13 cellular contexts compared by ENCODE assay signal in the genomic region with DNA sequence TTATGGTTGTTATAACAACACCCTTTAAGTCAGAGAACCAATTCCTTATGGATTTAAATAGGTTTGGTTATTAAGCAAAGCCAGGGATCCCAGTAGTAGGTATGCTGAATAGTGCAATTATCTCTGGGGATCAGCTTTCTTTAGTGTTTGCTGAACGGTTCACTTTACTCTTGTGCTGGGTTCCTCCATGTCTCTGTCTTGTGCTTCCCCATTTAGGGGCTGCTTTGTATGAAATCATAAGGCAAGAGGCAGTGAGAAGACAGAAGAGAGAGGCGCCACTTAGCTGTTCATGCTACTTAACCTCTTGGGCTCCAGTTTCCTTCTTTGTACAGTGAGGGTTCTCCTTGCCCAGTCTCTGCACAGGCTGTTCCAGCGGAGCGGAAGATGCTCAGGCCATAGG. TPM values are rescaled to one million over a fixed set of nuclear protein-coding genes. Genes with fewer than 3 reads are reported as not detected.
DNase-seq lines count a peak whose midpoint lies in the region; ATAC-seq, FAIRE-seq and TF ChIP-seq lines count a peak whose summit lies in the region.
"Had no signal": no experiment of that assay in that cellular context is flagged by ENCODE, and none has a peak within 500 bp of the region (broad histone marks: within the 10 kb centered on the region; RNA-seq: fewer than 3 reads in every experiment).

No MANE protein-coding gene starts in this region.

- H3K27me3 ChIP-seq in heart left ventricle (no peaks in the 10 kb centered on the region), thyroid gland (no peaks in the 10 kb centered on the region), small intestine (ENCODE audit: control insufficient read depth in 2 of 2, insufficient read depth in 2 of 2, low read length in 2 of 2) (no peaks in the 10 kb centered on the region)

- no peak for TF ChIP-seq POLR2A in heart left ventricle (IDR thresholded peaks at IDR 0.05)
- no peak for TF ChIP-seq POLR2A in thyroid gland (IDR thresholded peaks at IDR 0.05)

- FAIRE-seq in small intestine (lab: Jason Lieb, UNC): no peak

- H3K27ac ChIP-seq in heart left ventricle: peak overlapping the region; percentile 81 to 97 (median 93)
- H3K27ac ChIP-seq in thyroid gland: peak overlapping the region; percentile 16 to 93 (median 89)
- no peak overlapping the region for H3K27ac ChIP-seq in small intestine (ENCODE audit: low read depth in 1 of 2, low read length in 1 of 2)

- H3K27ac Mint-ChIP-seq in glutamatergic neuron (ENCODE audit: unreplicated experiment): no peak overlapping the region
- H3K27ac Mint-ChIP-seq: activated CD8-positive, alpha-beta T cell treated with anti-CD3 and anti-CD28 coated beads, Interleukin-2, amount 10 ng/mL, durations not matched to agents 7 days and 5 days had no signal

- H3K9me3 ChIP-seq in heart left ventricle (no peaks in the 10 kb centered on the region), thyroid gland (no peaks in the 10 kb centered on the region), small intestine (ENCODE audit: control insufficient read depth, low read depth) (no peaks in the 10 kb centered on the region)

- TF ChIP-seq CTCF in heart left ventricle (IDR thresholded peaks at IDR 0.05) (no peak), glutamatergic neuron (IDR thresholded peaks at IDR 0.05; ENCODE audit: partially characterized antibody, unreplicated experiment) (no peak), thyroid gland (IDR thresholded peaks at IDR 0.05) (no peak)

- H3K36me3 ChIP-seq in heart left ventricle (peaks cover 0 to 26% (median 6%) of the 10 kb centered on the region in 9 donors), thyroid gland (no peaks in the 10 kb centered on the region), small intestine (ENCODE audit: control insufficient read depth in 2 of 2, insufficient read depth in 2 of 2, low read length in 2 of 2) (no peaks in the 10 kb centered on the region)

- H3K4me3 ChIP-seq in heart left ventricle: peak overlapping the region in 1 of 12 donors; percentile 82
- no peak overlapping the region for H3K4me3 ChIP-seq in thyroid gland (replicated peaks in 1 of 3)
- no peak overlapping the region for H3K4me3 ChIP-seq in small intestine (ENCODE audit: low read depth in 1 of 2, low read length in 2 of 2)

- peak overlapping the region; percentile 95 for H3K4me3 Mint-ChIP-seq in glutamatergic neuron (ENCODE audit: unreplicated experiment)

- H3K36me3 Mint-ChIP-seq in glutamatergic neuron (ENCODE audit: unreplicated experiment): no peaks in the 10 kb centered on the region

- intact Hi-C loops in heart left ventricle (cut with DNase I) (loop anchor here (2.0 to 10.0 kb wide), 11 partner anchors 38 to 231 kb away; a partner anchor contains a TSS), left cardiac atrium (cut with DNase I) (loop anchor here in 1 of 2 donors (5.0 to 10.0 kb wide), 3 partner anchors 44 to 171 kb away; no protein-coding TSS in a partner anchor), thyroid gland (cut with DNase I) (loop anchor here (10.0 kb wide), 1 partner anchor 91 kb away; no protein-coding TSS in a partner anchor)

- peaks cover 17% of the 10 kb centered on the region for H3K9me3 Mint-ChIP-seq in glutamatergic neuron (ENCODE audit: unreplicated experiment)

- DNase-seq in heart left ventricle (no peak), left cardiac atrium (no peak), NOMO-1 treated with DMSO at 0.1 percent for 48 hours (lab: John Stamatoyannopoulos, UW; ENCODE audit: unreplicated experiment) (peak; percentile 28), glutamatergic neuron (no peak), thyroid gland (no peak), small intestine (no peak)
- DNase-seq in stimulated activated naive CD8-positive, alpha-beta T cell treated with anti-CD3 and anti-CD28 coated beads, Interleukin-15, Interleukin-2, amounts not matched to agents 100 U/mL and 50 U/mL, for 24 hours: no peak
- DNase-seq: activated CD8-positive, alpha-beta T cell treated with anti-CD3 and anti-CD28 coated beads, Interleukin-2, amount 10 ng/mL, durations not matched to agents 7 days and 5 days; activated naive CD4-positive, alpha-beta T cell treated with anti-CD3 and anti-CD28 coated beads, Interleukin-2, amount 50 U/mL, for 16 hours; cerebellar nuclear complex; mesenchymal stem cell; stimulated activated CD4-positive, alpha-beta T cell treated with anti-CD3 and anti-CD28 coated beads, Interleukin-2, amount 100 ng/mL, for 24 hours had no signal

- 74 to 77% (median 75%) methylated on average over 4 of the region's 4 CpGs for WGBS in heart left ventricle, 4 donors
- WGBS in thyroid gland, 2 donors: 91 to 93% methylated on average over 4 of the region's 4 CpGs
- 86 to 97% (median 92%) methylated on average over 4 of the region's 4 CpGs for WGBS in small intestine, 3 donors

- no peak for ATAC-seq in heart left ventricle
- ATAC-seq in left cardiac atrium: no peak
- no peak for ATAC-seq in HG03025 (IDR thresholded peaks at IDR 0.05; ENCODE audit: low FRiP score, unreplicated experiment)
- ATAC-seq in stimulated activated naive CD8-positive, alpha-beta T cell treated with anti-CD3 and anti-CD28 coated beads, Interleukin-15, Interleukin-2, amounts not matched to agents 100 U/mL and 50 U/mL, for 24 hours: no peak
- ATAC-seq: activated CD8-positive, alpha-beta T cell treated with anti-CD3 and anti-CD28 coated beads, Interleukin-2, amount 10 ng/mL, durations not matched to agents 7 days and 5 days had no signal

- H3K4me1 ChIP-seq in heart left ventricle (peaks cover 5 to 64% (median 47%) of the 10 kb centered on the region in 12 donors), thyroid gland (peaks cover 18 to 33% of the 10 kb centered on the region in 2 donors), small intestine (ENCODE audit: control insufficient read depth in 2 of 2, insufficient read depth in 1 of 2, low read depth in 1 of 2, low read length in 1 of 2) (no peaks in the 10 kb centered on the region)

- peaks cover 16% of the 10 kb centered on the region for H3K27me3 Mint-ChIP-seq in glutamatergic neuron (ENCODE audit: unreplicated experiment)

- peaks cover 31% of the 10 kb centered on the region for H3K4me1 Mint-ChIP-seq in glutamatergic neuron (ENCODE audit: low read depth, unreplicated experiment)

RNA-seq across cellular contexts. Expression of a gene that starts 3.5 kb away (rescaled TPM):
- total RNA-seq in heart left ventricle (100 to 1,000 TPM in 1 of 9 donors, 10 to 100 TPM in 8; 56.2 to 120 (median 72.5) TPM), left cardiac atrium (10 to 100 TPM; 46.6 to 67.1 TPM), glutamatergic neuron (ENCODE audit: unreplicated experiment) (156 TPM), thyroid gland (100 to 1,000 TPM in 2 of 4 donors, 10 to 100 TPM in 2; 74.8 to 189 (median 113) TPM)
- polyA plus RNA-seq in heart left ventricle (10 to 100 TPM; 19.4 to 69.9 TPM), small intestine (10 to 100 TPM in 1 of 3 donors, 1 to 10 TPM in 1, under 1 TPM in 1; 0.45 to 18.2 (median 3.8) TPM)

Comparison
In these comparisons a context has a peak if more than half of its experiments do, and no peak if none do; other contexts are left out.
1. H3K27ac ChIP-seq: peak in heart left ventricle (12 of 12) and thyroid gland (3 of 3); none in small intestine (0 of 2).